In genomic region chr11:112336356-112336886, GRCh38 we compare ENCODE assay signal across 9 cellular contexts.
"Had no signal": no experiment of that assay in that cellular context is flagged by ENCODE, and none has a peak within 500 bp of the region (broad histone marks: within the 10 kb centered on the region; RNA-seq: fewer than 3 reads in every experiment).

No MANE protein-coding gene starts in this region.

- ATAC-seq: HCT116, K562 had no signal

- H3K9ac ChIP-seq: GM23248 had no signal

- H3K36me3 ChIP-seq: HAP-1 had no signal

- H3K27ac ChIP-seq: GM23248, HL-60 had no signal

- H3K9me3 ChIP-seq: HAP-1 had no signal

- H3K4me1 ChIP-seq: HAP-1 had no signal

- DNase-seq: GM23248, GOT3, H7, IMR-90, KG1 had no signal

- H3K4me3 ChIP-seq: GM23248, HAP-1, K562 had no signal
